25 cellular contexts compared by ENCODE assay signal in the genomic region with DNA sequence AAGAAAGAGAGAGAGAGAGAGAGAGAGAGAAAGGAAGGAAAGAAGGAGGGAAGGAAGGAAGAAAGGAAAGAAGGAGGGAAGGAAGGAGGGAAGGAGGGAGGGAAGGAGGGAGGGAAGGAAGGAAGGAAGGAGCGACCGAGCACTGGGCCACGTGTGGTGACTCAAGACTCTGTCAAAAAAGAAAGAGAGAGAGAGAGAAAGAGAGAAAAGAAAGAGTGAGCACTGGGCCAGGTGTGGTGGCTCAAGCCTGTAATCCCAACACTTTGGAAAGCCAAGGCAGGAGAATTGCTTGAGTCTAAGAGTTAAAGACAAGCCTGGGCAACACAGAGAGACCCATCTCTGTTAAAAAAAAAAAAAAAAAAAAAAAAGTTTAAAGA. TPM values are rescaled to one million over a fixed set of nuclear protein-coding genes. Genes with fewer than 3 reads are reported as not detected.
DNase-seq lines count a peak whose midpoint lies in the region; ATAC-seq and TF ChIP-seq lines count a peak whose summit lies in the region.
"Had no signal": no experiment of that assay in that cellular context is flagged by ENCODE, and none has a peak within 500 bp of the region (broad histone marks: within the 10 kb centered on the region; RNA-seq: fewer than 3 reads in every experiment).

No MANE protein-coding gene starts in this region.

- H3K27me3 ChIP-seq in Caco-2 (replicated peaks; ENCODE audit: control insufficient read depth, insufficient read depth, low read length), result no peaks in the 10 kb centered on the region
- H3K27me3 ChIP-seq in SJSA1 (replicated peaks), result no peaks in the 10 kb centered on the region
- H3K27me3 ChIP-seq in muscle layer of duodenum (ENCODE audit: low read depth, low read length), result no peaks in the 10 kb centered on the region
- H3K27me3 ChIP-seq: BLaER1, esophagus muscularis mucosa, gastrocnemius medialis, neural progenitor cell, sigmoid colon had no signal

- 0 out of 2 replicates have a peak, but pooled peaks cover 1% of the 10 kb centered on the region for H3K36me3 ChIP-seq in Caco-2 (ENCODE audit: control insufficient read depth, insufficient read depth, low read length)
- no peaks in the 10 kb centered on the region for H3K36me3 ChIP-seq in SJSA1
- H3K36me3 ChIP-seq in muscle layer of duodenum (ENCODE audit: control insufficient read depth in 1 of 2, insufficient read depth in 2 of 2, low read length in 2 of 2), result no peaks in the 10 kb centered on the region
- H3K36me3 ChIP-seq: BLaER1, esophagus muscularis mucosa, gastrocnemius medialis, neural progenitor cell, sigmoid colon had no signal

- DNase-seq in Caco-2 (no peak), SJSA1 (ENCODE audit: low read depth in 1 of 2, low spot score in 2 of 2) (no peak), 8988T (no peak)
- no peak for DNase-seq in activated naive CD4-positive, alpha-beta T cell treated with anti-CD3 and anti-CD28 coated beads, Interleukin-2, amount 10 ng/mL, durations not matched to agents 7 days and 5 days
- DNase-seq: ACHN; activated CD4-positive, alpha-beta T cell treated with anti-CD3 and anti-CD28 coated beads, Interleukin-2, amount 50 U/mL, for 48 hours; activated naive CD8-positive, alpha-beta T cell treated with anti-CD3 and anti-CD28 coated beads for 36 hours; DND-41; effector CD8-positive, alpha-beta T cell; gastrocnemius medialis; NCI-H2107; NCI-H446; SHP77; T-cell had no signal

- H3K4me3 Mint-ChIP-seq in Caco-2 (ENCODE audit: unreplicated experiment), result no peak overlapping the region
- no peak overlapping the region for H3K4me3 Mint-ChIP-seq in activated naive CD4-positive, alpha-beta T cell treated with anti-CD3 and anti-CD28 coated beads, Interleukin-2, amount 10 ng/mL, durations not matched to agents 7 days and 5 days
- H3K4me3 Mint-ChIP-seq: activated naive CD8-positive, alpha-beta T cell treated with anti-CD3 and anti-CD28 coated beads for 36 hours; IgD-negative memory B cell; T-cell had no signal

- H3K27ac ChIP-seq in SJSA1 (peak overlapping the region; percentile 92; the same call in 1 of the 2 replicates), muscle layer of duodenum (ENCODE audit: low read length) (peak overlapping the region; percentile 95)
- H3K27ac ChIP-seq: BLaER1, gastrocnemius medialis, neural progenitor cell had no signal

- H3K9me3 Mint-ChIP-seq in Caco-2 (ENCODE audit: unreplicated experiment), result peaks cover 10% of the 10 kb centered on the region
- no peaks in the 10 kb centered on the region for H3K9me3 Mint-ChIP-seq in activated naive CD4-positive, alpha-beta T cell treated with anti-CD3 and anti-CD28 coated beads, Interleukin-2, amount 10 ng/mL, durations not matched to agents 7 days and 5 days
- H3K9me3 Mint-ChIP-seq: activated naive CD8-positive, alpha-beta T cell treated with anti-CD3 and anti-CD28 coated beads for 36 hours; IgD-negative memory B cell; T-cell had no signal

- CTCF ChIA-PET in Caco-2 (lab: Charles Lee), result interaction anchor here (0.5 to 1.5 kb wide), 10 partner anchors 10 to 99 kb away, joined by 3 to 12 read pairs (median 4); no protein-coding TSS in a partner anchor
- CTCF ChIA-PET in activated naive CD4-positive, alpha-beta T cell treated with anti-CD3 and anti-CD28 coated beads, Interleukin-2, amount 10 ng/mL, durations not matched to agents 7 days and 5 days (lab: Charles Lee), result interaction anchor here (1.6 kb wide), 1 partner anchor 15 kb away, joined by 3 read pairs; no protein-coding TSS in a partner anchor

- POLR2A ChIA-PET in Caco-2 (lab: Charles Lee), result interaction anchor here (0.7 to 1.8 kb wide), 4 partner anchors 16 to 209 kb away, joined by 4 to 23 read pairs (median 6); partner anchors contain the start of gene PLEKHG6

- no TSS peak for BruUV-seq in Caco-2 (replicated peaks; lab: Mats Ljungman, UMichigan)

- no peak overlapping the region for H3K4me3 ChIP-seq in Caco-2 (ENCODE audit: low read depth, low read length)
- no peak overlapping the region for H3K4me3 ChIP-seq in SJSA1
- H3K4me3 ChIP-seq in muscle layer of duodenum (ENCODE audit: low read depth in 1 of 2, low read length in 2 of 2), result no peak overlapping the region
- H3K4me3 ChIP-seq: BLaER1, esophagus muscularis mucosa, gastrocnemius medialis, GM12878, neural progenitor cell, sigmoid colon had no signal

- peaks cover 31% of the 10 kb centered on the region for H3K4me1 Mint-ChIP-seq in Caco-2 (ENCODE audit: low read depth, unreplicated experiment)
- no peaks in the 10 kb centered on the region for H3K4me1 Mint-ChIP-seq in activated naive CD4-positive, alpha-beta T cell treated with anti-CD3 and anti-CD28 coated beads, Interleukin-2, amount 10 ng/mL, durations not matched to agents 7 days and 5 days
- H3K4me1 Mint-ChIP-seq: activated naive CD8-positive, alpha-beta T cell treated with anti-CD3 and anti-CD28 coated beads for 36 hours had no signal

- H3K27me3 Mint-ChIP-seq in Caco-2 (ENCODE audit: insufficient read depth, unreplicated experiment), result no peaks in the 10 kb centered on the region
- H3K27me3 Mint-ChIP-seq in activated naive CD4-positive, alpha-beta T cell treated with anti-CD3 and anti-CD28 coated beads, Interleukin-2, amount 10 ng/mL, durations not matched to agents 7 days and 5 days, result peaks cover 36% of the 10 kb centered on the region

- intact Hi-C loops in Caco-2 (cut with micrococcal nuclease; ENCODE audit: unreplicated experiment), result no loop called here

- TF ChIP-seq CTCF in Caco-2 (IDR thresholded peaks at IDR 0.05; ENCODE audit: insufficient read depth in 1 of 2, low read depth in 1 of 2, low read length in 1 of 2, severe bottlenecking in 1 of 2, unreplicated experiment in 1 of 2), result no peak

- H3K27ac Mint-ChIP-seq in Caco-2 (ENCODE audit: unreplicated experiment), result peak overlapping the region; percentile 91
- H3K27ac Mint-ChIP-seq in activated naive CD4-positive, alpha-beta T cell treated with anti-CD3 and anti-CD28 coated beads, Interleukin-2, amount 10 ng/mL, durations not matched to agents 7 days and 5 days, result no peak overlapping the region
- H3K27ac Mint-ChIP-seq: activated naive CD8-positive, alpha-beta T cell treated with anti-CD3 and anti-CD28 coated beads for 36 hours; IgD-negative memory B cell had no signal

- H3K9me3 ChIP-seq in Caco-2 (peaks cover 7% of the 10 kb centered on the region; the same call in 1 of the 2 replicates), SJSA1 (replicated peaks) (no peaks in the 10 kb centered on the region; the same call in 1 of the 2 replicates), muscle layer of duodenum (ENCODE audit: control insufficient read depth in 1 of 2, low read length in 2 of 2) (no peaks in the 10 kb centered on the region)
- H3K9me3 ChIP-seq: esophagus muscularis mucosa, gastrocnemius medialis, sigmoid colon had no signal

- H3K36me3 Mint-ChIP-seq in Caco-2 (ENCODE audit: insufficient read depth, unreplicated experiment), result peaks cover 6% of the 10 kb centered on the region
- H3K36me3 Mint-ChIP-seq in activated naive CD4-positive, alpha-beta T cell treated with anti-CD3 and anti-CD28 coated beads, Interleukin-2, amount 10 ng/mL, durations not matched to agents 7 days and 5 days, result no peaks in the 10 kb centered on the region
- H3K36me3 Mint-ChIP-seq: activated naive CD8-positive, alpha-beta T cell treated with anti-CD3 and anti-CD28 coated beads for 36 hours; IgD-negative memory B cell; T-cell had no signal

- ATAC-seq in esophagus mucosa (peak; percentile 11), HG03135 (IDR thresholded peaks at IDR 0.05; ENCODE audit: unreplicated experiment) (no peak), GM18520 (IDR thresholded peaks at IDR 0.05; ENCODE audit: unreplicated experiment) (no peak)
- ATAC-seq: T-cell had no signal

- H3K4me1 ChIP-seq in Caco-2, result peaks cover 43% of the 10 kb centered on the region
- peaks cover 22% of the 10 kb centered on the region for H3K4me1 ChIP-seq in SJSA1 (replicated peaks)
- H3K4me1 ChIP-seq in muscle layer of duodenum (ENCODE audit: control insufficient read depth in 1 of 2, insufficient read depth in 2 of 2, low read length in 2 of 2), result peaks cover 0 to 6% of the 10 kb centered on the region in 2 donors
- H3K4me1 ChIP-seq: gastrocnemius medialis, neural progenitor cell had no signal

RNA-seq across cellular contexts. Expression of gene PLEKHG6, which starts 16.3 kb away (rescaled TPM):
- total RNA-seq in Caco-2 (2022) (109 and 123 TPM in 2 replicates), esophagus mucosa (21.1 TPM)
- 0.08 TPM in 1 of 2 replicates, not detected in the other for total RNA-seq in SJSA1 (2014; rRNA removed; shearing (Covaris generic))
- total RNA-seq: OCI-LY7 had no signal

RNA-seq across cellular contexts. Expression of gene TNFRSF1A, which starts 47.7 kb away (rescaled TPM):
- 79.0 and 79.4 TPM in 2 replicates for total RNA-seq in Caco-2 (2022)
- total RNA-seq in SJSA1 (2014; rRNA removed; shearing (Covaris generic)), result 109 and 132 TPM in 2 replicates
- 99.3 TPM for total RNA-seq in esophagus mucosa

Comparison
In these comparisons a context has a peak if more than half of its experiments do, and no peak if none do; other contexts are left out.
1. RNA of gene PLEKHG6, which starts 16.3 kb away (total RNA-seq): 109 to 123 TPM in Caco-2 and 21.1 TPM in esophagus mucosa (single experiment); 0.08 TPM in SJSA1; every median in the first group is over 10 times any median in the second.